ENCODE assay signal across 9 cellular contexts in genomic region chr10:50552771-50553535, GRCh38.
DNase-seq lines count a peak whose midpoint lies in the region; ATAC-seq, FAIRE-seq and TF ChIP-seq lines count a peak whose summit lies in the region.
"Had no signal": no experiment of that assay in that cellular context is flagged by ENCODE, and none has a peak within 500 bp of the region (broad histone marks: within the 10 kb centered on the region; RNA-seq: fewer than 3 reads in every experiment).

No MANE protein-coding gene starts in this region.

- H3K27me3 ChIP-seq in KMS-11 (ENCODE audit: insufficient read depth, low read depth) = no peaks in the 10 kb centered on the region

- no peak for FAIRE-seq in A549 (lab: Jason Lieb, UNC)
- FAIRE-seq in GM12892 (lab: Jason Lieb, UNC) = peak; percentile 79

- H3K9me3 Mint-ChIP-seq in stimulated activated naive B cell treated with anti-CD40 and anti-IgM and Interleukin-4, amounts not matched to agents 10 μg/mL and 1 μg/mL and 100 μg/mL, for 72 hours = no peaks in the 10 kb centered on the region

- CTCF ChIA-PET in A549 (lab: Yijun Ruan, JAX) = interaction anchor here (1.2 to 1.6 kb wide), 4 partner anchors 15 to 101 kb away, joined by 3 to 8 read pairs (median 5); no protein-coding TSS in a partner anchor

- WGBS in A549 (ENCODE audit: missing lambda C conversion rate) = 71% methylated on average over 4 of the region's 4 CpGs

- no peak for TF ChIP-seq EP300 in A549 (IDR thresholded peaks at IDR 0.05)

- TF ChIP-seq CTCF in A549 (IDR thresholded peaks at IDR 0.05) = peak; percentile 23; the same call in 2 of the 3 replicates
- TF ChIP-seq CTCF in KMS-11 (conservative IDR thresholded peaks at IDR 0.05; ENCODE audit: low read depth, low read length) = peak; percentile 57
- peak; percentile 23 for TF ChIP-seq CTCF in astrocyte of the spinal cord (IDR thresholded peaks at IDR 0.05; ENCODE audit: low read depth, low read length)

- peak in 1 of 2 experiments; percentile 39; a peak in 2 of 5 replicates for TF ChIP-seq RAD21 in A549 (conservative IDR thresholded peaks at IDR 0.05 in 1 of 2, IDR thresholded peaks at IDR 0.05 in 1 of 2)

- in situ Hi-C loops in astrocyte of the spinal cord (cut with HindIII; ENCODE audit: low sequenced_read_pairs) = no loop called here
- in situ Hi-C loops in KBM-7 (cut with MboI; ENCODE audit: low pct_unique_long_range_greater_than_20kb, low sequenced_read_pairs) = no loop called here

- H4K20me1 ChIP-seq in KMS-11 (ENCODE audit: insufficient read depth) = no peaks in the 10 kb centered on the region

- H3K4me3 Mint-ChIP-seq in stimulated activated naive B cell treated with anti-CD40 and anti-IgM and Interleukin-4, amounts not matched to agents 10 μg/mL and 1 μg/mL and 100 μg/mL, for 72 hours = no peak overlapping the region

- H3K27ac ChIP-seq in A549 = no peak overlapping the region
- H3K27ac ChIP-seq in KMS-11 = no peak overlapping the region
- H3K27ac ChIP-seq: HL-60 had no signal

- H3K9me3 ChIP-seq in A549 = 0 out of 3 replicates have a peak, but pooled peaks cover 4% of the 10 kb centered on the region

- no peak overlapping the region for H3K9ac ChIP-seq in KMS-11

- H3K79me2 ChIP-seq in KMS-11 (ENCODE audit: insufficient read depth, low read depth) = peaks cover 24% of the 10 kb centered on the region

- no peaks in the 10 kb centered on the region for H3K27me3 Mint-ChIP-seq in stimulated activated naive B cell treated with anti-CD40 and anti-IgM and Interleukin-4, amounts not matched to agents 10 μg/mL and 1 μg/mL and 100 μg/mL, for 72 hours

- peaks cover 7 to 18% of the 10 kb centered on the region in 2 donors for H3K36me3 Mint-ChIP-seq in stimulated activated naive B cell treated with anti-CD40 and anti-IgM and Interleukin-4, amounts not matched to agents 10 μg/mL and 1 μg/mL and 100 μg/mL, for 72 hours

- H3K27ac Mint-ChIP-seq in stimulated activated naive B cell treated with anti-CD40 and anti-IgM and Interleukin-4, amounts not matched to agents 10 μg/mL and 1 μg/mL and 100 μg/mL, for 72 hours = no peak overlapping the region

- POLR2A ChIA-PET in A549 (lab: Yijun Ruan, JAX) = no interaction called here

- H3K4me3 ChIP-seq in A549 (no peak overlapping the region), KMS-11 (IDR thresholded peaks at IDR 0.05; ENCODE audit: insufficient read depth, low read depth, low read length) (no peak overlapping the region), astrocyte of the spinal cord (ENCODE audit: low read depth, low read length) (no peak overlapping the region)

- peak; percentile 71 to 80; a peak in 5 of 6 replicates for ATAC-seq in A549
- no peak for ATAC-seq in stimulated activated naive B cell treated with anti-CD40 and anti-IgM and Interleukin-4, amounts not matched to agents 10 μg/mL and 1 μg/mL and 100 μg/mL, for 72 hours (replicated peaks)

- H3K36me3 ChIP-seq in KMS-11 (ENCODE audit: insufficient read depth) = no peaks in the 10 kb centered on the region

- H3K4me1 ChIP-seq in A549 (no peaks in the 10 kb centered on the region), KMS-11 (ENCODE audit: low read depth, poor library complexity, severe bottlenecking) (peaks cover 32% of the 10 kb centered on the region)

- TF ChIP-seq POLR2A in A549 (IDR thresholded peaks at IDR 0.05; ENCODE audit: low read length) (no peak), GM12892 (IDR thresholded peaks at IDR 0.05; ENCODE audit: low read depth, low read length) (no peak)

- DNase-seq in A549 (ENCODE audit: low read depth in 1 of 2, low spot score in 1 of 2) = peak in 1 of 2 experiments; percentile 30
- no peak for DNase-seq in GM12892 (ENCODE audit: insufficient read length)
- DNase-seq in astrocyte of the spinal cord (ENCODE audit: low read depth, low spot score) = no peak
- peak; percentile 69 for DNase-seq in myocyte (ENCODE audit: low read depth)
- DNase-seq in CD1c-positive myeloid dendritic cell (ENCODE audit: extremely low spot score) = no peak
- no peak for DNase-seq in stimulated activated naive B cell treated with anti-CD40 and anti-IgM and Interleukin-4, amounts not matched to agents 10 μg/mL and 1 μg/mL and 100 μg/mL, for 72 hours
- DNase-seq in KBM-7 = no peak

- H3K4me2 ChIP-seq in A549 (no peak overlapping the region), KMS-11 (peak overlapping the region; percentile 43)

- H3K4me1 Mint-ChIP-seq in stimulated activated naive B cell treated with anti-CD40 and anti-IgM and Interleukin-4, amounts not matched to agents 10 μg/mL and 1 μg/mL and 100 μg/mL, for 72 hours = peaks cover 27 to 39% of the 10 kb centered on the region in 2 donors

- H2AFZ ChIP-seq in KMS-11 (ENCODE audit: low read depth) = no peak overlapping the region

TF ChIP-seq in A549, 52 proteins besides CTCF, POLR2A, EP300 and RAD21:
- TF ChIP-seq PBX3 (IDR thresholded peaks at IDR 0.05) = no peak
- TF ChIP-seq NPAS2 (CRISPR knock-in tag; IDR thresholded peaks at IDR 0.05; ENCODE audit: borderline replicate concordance) = no peak
- TF ChIP-seq JUNB (IDR thresholded peaks at IDR 0.05) = no peak
- TF ChIP-seq NR3C1 (IDR thresholded peaks at IDR 0.05) = no peak
- no peak for TF ChIP-seq ZFP36 (IDR thresholded peaks at IDR 0.05; ENCODE audit: borderline replicate concordance, partially characterized antibody)
- TF ChIP-seq FOSB (CRISPR knock-in tag; IDR thresholded peaks at IDR 0.05) = no peak
- no peak for TF ChIP-seq PHF8 (IDR thresholded peaks at IDR 0.05; ENCODE audit: borderline replicate concordance, low read depth)
- TF ChIP-seq ZNF302 (CRISPR knock-in tag; IDR thresholded peaks at IDR 0.05) = no peak
- no peak for TF ChIP-seq E2F6 (IDR thresholded peaks at IDR 0.05; ENCODE audit: borderline replicate concordance, low read depth)

Comparison
In these comparisons a context has a peak if more than half of its experiments do, and no peak if none do; other contexts are left out.
1. ATAC-seq: peak in A549 (2 of 2); none in stimulated activated naive B cell treated with anti-CD40 and anti-IgM and Interleukin-4, amounts not matched to agents 10 μg/mL and 1 μg/mL and 100 μg/mL, for 72 hours (0 of 2).
2. Peak in every context shown above with its lines, with median percentiles within 50 percentile points of each other: CTCF ChIP-seq.